20 cellular contexts compared by ENCODE assay signal in genomic region chr16:9148376-9149015, GRCh38.
"Had no signal": no experiment of that assay in that cellular context is flagged by ENCODE, and none has a peak within 500 bp of the region (broad histone marks: within the 10 kb centered on the region; RNA-seq: fewer than 3 reads in every experiment).

No MANE protein-coding gene starts in this region.

- DNase-seq: activated CD4-positive, alpha-beta T cell treated with anti-CD3 and anti-CD28 coated beads, Interleukin-2, amount 50 U/mL, for 1 hour; activated CD4-positive, CD25-positive, alpha-beta regulatory T cell treated with anti-CD3 and anti-CD28 coated beads, Interleukin-2, amount 50 U/mL, for 72 hours; activated CD8-positive, alpha-beta memory T cell treated with anti-CD3 and anti-CD28 coated beads, Interleukin-2, amount 50 U/mL, for 4 hours; activated effector memory CD4-positive, alpha-beta T cell treated with anti-CD3 and anti-CD28 coated beads, Interleukin-2, amount 50 U/mL, for 16 hours; activated T-cell treated with anti-CD3 and anti-CD28 coated beads, Interleukin-2, amount 50 U/mL, for 48 hours; effector CD8-positive, alpha-beta T cell; kidney; midbrain; stimulated activated CD4-positive, alpha-beta T cell treated with anti-CD3 and anti-CD28 coated beads, Interleukin-2, amount 100 ng/mL, for 24 hours; stimulated activated naive CD8-positive, alpha-beta T cell treated with anti-CD3 and anti-CD28 coated beads, Interleukin-15, Interleukin-2, amounts not matched to agents 100 U/mL and 50 U/mL, for 24 hours; substantia nigra; T1000 had no signal

- H3K9me3 ChIP-seq: esophagus muscularis mucosa, gastroesophageal sphincter, prostate gland, right atrium auricular region had no signal

- ATAC-seq: gastroesophageal sphincter; left lobe of liver; stimulated activated naive CD8-positive, alpha-beta T cell treated with anti-CD3 and anti-CD28 coated beads, Interleukin-15, Interleukin-2, amounts not matched to agents 100 U/mL and 50 U/mL, for 24 hours had no signal

- H3K4me1 ChIP-seq: esophagus muscularis mucosa, gastroesophageal sphincter, prostate gland, right atrium auricular region, tibial nerve had no signal

- H3K27me3 Mint-ChIP-seq: activated naive CD4-positive, alpha-beta T cell treated with anti-CD3 and anti-CD28 coated beads, Interleukin-2, amount 50 U/mL, for 24 hours had no signal

- H3K27ac ChIP-seq: esophagus muscularis mucosa, gastroesophageal sphincter, prostate gland, right atrium auricular region, tibial nerve had no signal

- H3K4me3 ChIP-seq: esophagus muscularis mucosa, gastroesophageal sphincter, lung, prostate gland, right atrium auricular region, tibial nerve had no signal

- H3K4me3 Mint-ChIP-seq: activated naive CD4-positive, alpha-beta T cell treated with anti-CD3 and anti-CD28 coated beads, Interleukin-2, amount 50 U/mL, for 24 hours had no signal

- H3K36me3 Mint-ChIP-seq: activated naive CD4-positive, alpha-beta T cell treated with anti-CD3 and anti-CD28 coated beads, Interleukin-2, amount 50 U/mL, for 24 hours had no signal

- H3K36me3 ChIP-seq: esophagus muscularis mucosa, gastroesophageal sphincter, prostate gland, right atrium auricular region, tibial nerve had no signal

- H3K9me3 Mint-ChIP-seq: activated naive CD4-positive, alpha-beta T cell treated with anti-CD3 and anti-CD28 coated beads, Interleukin-2, amount 50 U/mL, for 24 hours had no signal

- H3K27me3 ChIP-seq: gastroesophageal sphincter, right atrium auricular region, tibial nerve had no signal

- H3K27ac Mint-ChIP-seq: activated naive CD4-positive, alpha-beta T cell treated with anti-CD3 and anti-CD28 coated beads, Interleukin-2, amount 50 U/mL, for 24 hours had no signal

- H3K4me1 Mint-ChIP-seq: activated naive CD4-positive, alpha-beta T cell treated with anti-CD3 and anti-CD28 coated beads, Interleukin-2, amount 50 U/mL, for 24 hours had no signal
